ENCODE assay signal across 1 cellular context in the genomic region with DNA sequence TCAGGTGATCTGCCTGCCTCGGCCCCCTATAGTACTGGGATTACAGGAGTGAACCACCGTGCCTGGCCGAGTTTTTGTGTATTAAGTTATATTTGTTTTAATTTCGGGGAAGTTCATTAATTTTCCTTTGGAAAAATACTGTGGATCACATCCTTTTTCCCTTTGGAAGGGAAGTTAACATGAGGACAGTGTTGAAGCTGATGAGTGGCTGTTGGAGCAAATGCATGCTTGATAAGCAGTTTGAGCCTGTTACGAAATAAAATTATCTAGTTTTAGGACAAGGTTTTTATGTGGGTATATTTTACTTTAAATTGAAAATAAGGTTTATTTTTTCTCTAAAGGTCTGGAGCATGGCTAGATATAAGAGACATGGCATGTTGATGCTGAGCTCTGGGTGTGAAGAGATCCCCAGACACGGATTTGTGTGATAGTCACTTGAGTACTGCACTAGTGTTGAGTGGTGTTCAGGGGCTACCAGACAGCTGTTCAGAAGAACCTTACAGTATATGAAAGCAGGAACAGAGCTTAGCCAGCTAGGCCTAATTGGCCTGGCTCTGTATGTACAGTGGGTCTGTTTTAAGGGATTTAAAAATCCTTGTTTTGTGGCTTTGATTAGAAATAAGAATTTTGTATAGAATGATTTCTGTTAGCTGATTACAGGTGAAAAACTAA.
TF ChIP-seq lines count a peak whose summit lies in the region.

No MANE protein-coding gene starts in this region.

TF ChIP-seq in SK-N-SH treated with all-trans-retinoic acid at 6 μM for 48 hours, 23 proteins besides CTCF, POLR2A, EP300 and RAD21 (continued from another document):
- TF ChIP-seq, protein P1, sequence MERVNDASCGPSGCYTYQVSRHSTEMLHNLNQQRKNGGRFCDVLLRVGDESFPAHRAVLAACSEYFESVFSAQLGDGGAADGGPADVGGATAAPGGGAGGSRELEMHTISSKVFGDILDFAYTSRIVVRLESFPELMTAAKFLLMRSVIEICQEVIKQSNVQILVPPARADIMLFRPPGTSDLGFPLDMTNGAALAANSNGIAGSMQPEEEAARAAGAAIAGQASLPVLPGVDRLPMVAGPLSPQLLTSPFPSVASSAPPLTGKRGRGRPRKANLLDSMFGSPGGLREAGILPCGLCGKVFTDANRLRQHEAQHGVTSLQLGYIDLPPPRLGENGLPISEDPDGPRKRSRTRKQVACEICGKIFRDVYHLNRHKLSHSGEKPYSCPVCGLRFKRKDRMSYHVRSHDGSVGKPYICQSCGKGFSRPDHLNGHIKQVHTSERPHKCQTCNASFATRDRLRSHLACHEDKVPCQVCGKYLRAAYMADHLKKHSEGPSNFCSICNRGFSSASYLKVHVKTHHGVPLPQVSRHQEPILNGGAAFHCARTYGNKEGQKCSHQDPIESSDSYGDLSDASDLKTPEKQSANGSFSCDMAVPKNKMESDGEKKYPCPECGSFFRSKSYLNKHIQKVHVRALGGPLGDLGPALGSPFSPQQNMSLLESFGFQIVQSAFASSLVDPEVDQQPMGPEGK (CRISPR knock-in tag; IDR thresholded peaks at IDR 0.05; ENCODE audit: borderline replicate concordance), result no peak
TF ChIP-seq in SK-N-SH treated with all-trans-retinoic acid at 6 μM for 48 hours: peak in this region for 0.
